25 cellular contexts compared by ENCODE assay signal in the genomic region with DNA sequence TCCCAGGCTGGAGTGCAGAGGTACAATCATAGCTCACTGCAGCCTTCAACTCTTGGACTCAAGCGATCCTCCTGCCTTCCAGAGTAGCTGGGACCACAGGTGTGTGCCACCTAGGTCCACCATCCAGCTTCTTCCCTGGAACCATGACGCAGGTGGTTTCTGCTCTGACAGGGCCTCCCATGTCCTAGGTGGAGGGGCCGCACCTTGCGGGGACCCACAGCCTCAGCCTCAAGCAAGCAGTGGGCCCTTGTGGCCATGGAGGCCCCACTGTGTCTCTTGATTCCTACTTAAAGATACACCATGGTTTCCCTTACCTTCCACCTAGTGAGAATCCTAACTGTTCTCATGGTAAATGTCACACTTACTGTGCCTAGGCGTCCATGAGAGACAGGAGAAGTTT. TPM values are rescaled to one million over a fixed set of nuclear protein-coding genes. Genes with fewer than 3 reads are reported as not detected.
DNase-seq lines count a peak whose midpoint lies in the region; ATAC-seq, FAIRE-seq and TF ChIP-seq lines count a peak whose summit lies in the region.
"Had no signal": no experiment of that assay in that cellular context is flagged by ENCODE, and none has a peak within 500 bp of the region (broad histone marks: within the 10 kb centered on the region; RNA-seq: fewer than 3 reads in every experiment).

No MANE protein-coding gene starts in this region.

- H2BK12ac ChIP-seq in H1 (ENCODE audit: low read depth, low read length) (no peak overlapping the region), trophoblast cell (ENCODE audit: low read length) (peak overlapping the region; percentile 72)

- TF ChIP-seq EP300 in H1 (IDR thresholded peaks at IDR 0.05; ENCODE audit: borderline replicate concordance in 1 of 2, low read depth in 2 of 2, low read length in 2 of 2), result no peak

- no peaks in the 10 kb centered on the region for H3K9me3 ChIP-seq in H1 (ENCODE audit: insufficient read depth in 2 of 2, low read depth in 1 of 2, low read length in 1 of 2)
- H3K9me3 ChIP-seq in kidney (ENCODE audit: control insufficient read depth in 1 of 2, low read length in 2 of 2), result no peaks in the 10 kb centered on the region
- H3K9me3 ChIP-seq in trophoblast cell (ENCODE audit: insufficient read depth, low read depth, low read length), result peaks cover 1% of the 10 kb centered on the region
- no peaks in the 10 kb centered on the region for H3K9me3 ChIP-seq in spleen
- H3K9me3 ChIP-seq in PC-3 (ENCODE audit: low read length), result no peaks in the 10 kb centered on the region
- H3K9me3 ChIP-seq: BE2C, BLaER1, Caco-2 had no signal

- no peaks in the 10 kb centered on the region for H4K20me1 ChIP-seq in H1 (replicated peaks in 1 of 2; ENCODE audit: control insufficient read depth in 1 of 2, insufficient read depth in 2 of 2, low read length in 2 of 2)
- no peaks in the 10 kb centered on the region for H4K20me1 ChIP-seq in PC-3 (ENCODE audit: low read length)
- H4K20me1 ChIP-seq: BLaER1 had no signal

- no TSS peak for BruUV-seq in PC-3 (replicated peaks; lab: Mats Ljungman, UMichigan)

- no peak for TF ChIP-seq CTCF in H1 (IDR thresholded peaks at IDR 0.05; ENCODE audit: control extremely low read depth in 1 of 3, insufficient read depth in 1 of 3, low read depth in 1 of 3, low read length in 3 of 3)
- no peak for TF ChIP-seq CTCF in kidney (IDR thresholded peaks at IDR 0.05; ENCODE audit: borderline replicate concordance, extremely low read depth, insufficient read depth)
- TF ChIP-seq CTCF in spleen (IDR thresholded peaks at IDR 0.05 in 8 of 11, conservative IDR thresholded peaks at IDR 0.05 in 3 of 11), result no peak
- TF ChIP-seq CTCF in PC-3 (conservative IDR thresholded peaks at IDR 0.05; ENCODE audit: low read depth, low read length), result no peak

- no peaks in the 10 kb centered on the region for H3K79me1 ChIP-seq in H1 (ENCODE audit: low read depth, low read length)
- H3K79me1 ChIP-seq in trophoblast cell (ENCODE audit: low read length), result peaks cover 31% of the 10 kb centered on the region

- H2BK15ac ChIP-seq in H1 (ENCODE audit: low read length), result 0 out of 2 replicates have a peak overlapping the region, but pooled peaks have one; percentile 2

- H3K9me2 ChIP-seq in PC-3 (replicated peaks; ENCODE audit: low read length), result no peaks in the 10 kb centered on the region

- H4K91ac ChIP-seq in H1 (replicated peaks; ENCODE audit: insufficient read length, low read length) (no peak overlapping the region), trophoblast cell (ENCODE audit: low read depth, low read length) (peak overlapping the region; percentile 76)

- H4K8ac ChIP-seq in H1 (ENCODE audit: extremely low read depth, insufficient read depth, low read length), result no peak overlapping the region
- no peak overlapping the region for H4K8ac ChIP-seq in trophoblast cell (ENCODE audit: low read depth, low read length)

- H3K79me2 ChIP-seq in H1 (ENCODE audit: control insufficient read depth in 1 of 2, insufficient read depth in 2 of 2, low read length in 2 of 2) (no peaks in the 10 kb centered on the region), trophoblast cell (ENCODE audit: control insufficient read depth, insufficient read depth, low read length, poor library complexity) (peaks cover 2% of the 10 kb centered on the region), PC-3 (ENCODE audit: low read length) (no peaks in the 10 kb centered on the region)

- H3K36me3 ChIP-seq in H1 (ENCODE audit: control insufficient read depth in 2 of 4, insufficient read depth in 4 of 4, low read length in 3 of 4), result no peaks in the 10 kb centered on the region
- H3K36me3 ChIP-seq in kidney (ENCODE audit: control insufficient read depth in 1 of 2, insufficient read depth in 2 of 2, low read length in 2 of 2), result no peaks in the 10 kb centered on the region
- peaks cover 0 to 3% of the 10 kb centered on the region in 2 experiments for H3K36me3 ChIP-seq in trophoblast cell (ENCODE audit: control insufficient read depth in 1 of 2, insufficient read depth in 2 of 2, low read length in 2 of 2)
- no peaks in the 10 kb centered on the region for H3K36me3 ChIP-seq in spleen
- no peaks in the 10 kb centered on the region for H3K36me3 ChIP-seq in PC-3 (ENCODE audit: low read depth, low read length)
- H3K36me3 ChIP-seq: BE2C, BLaER1 had no signal

- POLR2A ChIA-PET in H1 (lab: Charles Lee; ENCODE audit: partially characterized antibody) (interaction anchor here (1.9 kb wide), 1 partner anchor 12 kb away, joined by 6 read pairs; no protein-coding TSS in a partner anchor), PC-3 (lab: Charles Lee; ENCODE audit: unreplicated experiment) (no interaction called here)

- no peak overlapping the region for H3K23ac ChIP-seq in H1 (ENCODE audit: insufficient read length)
- no peak overlapping the region for H3K23ac ChIP-seq in trophoblast cell (ENCODE audit: low read length)

- H3K18ac ChIP-seq in H1 (ENCODE audit: extremely low read depth, low read length) (no peak overlapping the region), trophoblast cell (ENCODE audit: low read length) (peak overlapping the region; percentile 22)

- TF ChIP-seq POLR2A in H1 (IDR thresholded peaks at IDR 0.05; ENCODE audit: control extremely low read depth in 1 of 2, low read depth in 2 of 2, low read length in 2 of 2) (no peak), spleen (IDR thresholded peaks at IDR 0.05) (no peak)

- no peak for TF ChIP-seq RAD21 in H1 (IDR thresholded peaks at IDR 0.05 in 1 of 2, conservative IDR thresholded peaks at IDR 0.05 in 1 of 2; ENCODE audit: low read depth in 2 of 2, low read length in 2 of 2)

- H3K9ac ChIP-seq in H1 (replicated peaks in 1 of 4; ENCODE audit: extremely low read depth in 1 of 4, low read depth in 3 of 4, low read length in 3 of 4) (no peak overlapping the region), kidney (ENCODE audit: low read length in 2 of 2) (no peak overlapping the region), trophoblast cell (ENCODE audit: low read length) (no peak overlapping the region), PC-3 (ENCODE audit: low read length) (no peak overlapping the region)
- H3K9ac ChIP-seq: BLaER1 had no signal

- H2AK5ac ChIP-seq in H1 (ENCODE audit: low read depth, low read length), result no peak overlapping the region
- peak overlapping the region; percentile 98 for H2AK5ac ChIP-seq in trophoblast cell (ENCODE audit: low read length)

- H3K4me3 ChIP-seq in H1 (ENCODE audit: extremely low read depth in 1 of 4, insufficient read depth in 2 of 4, low read depth in 3 of 4, low read length in 4 of 4), result no peak overlapping the region
- no peak overlapping the region for H3K4me3 ChIP-seq in kidney (ENCODE audit: low read length in 2 of 2)
- no peak overlapping the region for H3K4me3 ChIP-seq in trophoblast cell (ENCODE audit: low read depth, low read length)
- no peak overlapping the region for H3K4me3 ChIP-seq in spleen
- H3K4me3 ChIP-seq in PC-3 (ENCODE audit: low read length), result no peak overlapping the region
- H3K4me3 ChIP-seq: BLaER1 had no signal

- no peak overlapping the region for H4K12ac ChIP-seq in trophoblast cell (ENCODE audit: low read depth, low read length)

- H2BK5ac ChIP-seq in H1 (ENCODE audit: low read depth, low read length) (no peak overlapping the region), trophoblast cell (ENCODE audit: low read depth, low read length, poor library complexity) (peak overlapping the region; percentile 63)

- CTCF ChIA-PET in H1 (lab: Charles Lee; ENCODE audit: partially characterized antibody), result interaction anchor here (1.2 to 1.3 kb wide), 2 partner anchors 13 to 107 kb away, joined by 3 to 4 read pairs; no protein-coding TSS in a partner anchor
- CTCF ChIA-PET in PC-3 (lab: Charles Lee), result no interaction called here

- H3K4ac ChIP-seq in H1 (replicated peaks; ENCODE audit: insufficient read length, low read depth, low read length), result no peak overlapping the region
- H3K4ac ChIP-seq in trophoblast cell (ENCODE audit: low read depth, low read length), result peak overlapping the region; percentile 40

- H3K4me2 ChIP-seq in H1 (ENCODE audit: insufficient read depth in 1 of 2, low read depth in 2 of 2, low read length in 2 of 2) (no peak overlapping the region), trophoblast cell (ENCODE audit: low read length) (no peak overlapping the region), PC-3 (ENCODE audit: low read length) (no peak overlapping the region)
- H3K4me2 ChIP-seq: BLaER1 had no signal

- H4K5ac ChIP-seq in H1 (ENCODE audit: insufficient read length, low read depth, low read length), result no peak overlapping the region

- peaks cover 2% of the 10 kb centered on the region; the same call in 1 of the 2 replicates for H3K23me2 ChIP-seq in H1 (ENCODE audit: low read depth, low read length)

- DNase-seq in H1 (ENCODE audit: low read depth in 1 of 2, low spot score in 2 of 2), result no peak
- peak; percentile 46 for DNase-seq in kidney
- DNase-seq in trophoblast cell, result no peak
- DNase-seq in spleen, result peak; percentile 21
- DNase-seq in PC-3, result no peak
- DNase-seq in Kasumi-1 (lab: John Stamatoyannopoulos, UW), result no peak
- no peak for DNase-seq in COLO668 (lab: John Stamatoyannopoulos, UW; ENCODE audit: unreplicated experiment)
- DNase-seq: ACHN; BE2C; C1 segment of cervical spinal cord; Calu3; CD4-positive, alpha-beta memory T cell; CD4-positive, CD25-positive, alpha-beta regulatory T cell; CD8-positive, alpha-beta memory T cell; DMS79 treated with DMSO at 0.1 percent for 48 hours; GF-D8 had no signal

- WGBS in H1 (ENCODE audit: extremely low coverage in 1 of 2, insufficient coverage in 1 of 2, insufficient read length in 1 of 2, insufficient replicate concordance in 2 of 2, low coverage in 1 of 2, low lambda C conversion rate in 2 of 2, missing lambda C conversion rate in 1 of 2), 2 experiments, result 89% methylated on average over 5 of the region's 5 CpGs; no CpG with 5 or more reads in 1 of the 2 experiments
- no CpG with 5 or more reads among the region's 5 CpGs for WGBS in trophoblast cell (ENCODE audit: extremely low coverage, insufficient coverage, insufficient read length)
- WGBS in spleen, 5 donors, result 67 to 87% (median 83%) methylated on average over 5 of the region's 5 CpGs

- H3K56ac ChIP-seq in H1 (replicated peaks; ENCODE audit: insufficient read length, low read depth, low read length), result no peak overlapping the region

- H2BK20ac ChIP-seq in H1 (ENCODE audit: low read length), result 0 out of 2 replicates have a peak overlapping the region, but pooled peaks have one; percentile 64

- ATAC-seq in PC-3 (no peak), GM18907 (IDR thresholded peaks at IDR 0.05; ENCODE audit: unreplicated experiment) (no peak)

- peaks cover 0 to 15% (median 2%) of the 10 kb centered on the region in 4 experiments; a peak in 3 of 7 replicates for H3K4me1 ChIP-seq in H1 (replicated peaks in 1 of 4; ENCODE audit: control insufficient read depth in 3 of 4, insufficient read depth in 4 of 4, low read length in 3 of 4)
- no peaks in the 10 kb centered on the region for H3K4me1 ChIP-seq in kidney (ENCODE audit: control insufficient read depth in 1 of 2, insufficient read depth in 1 of 2, low read depth in 1 of 2, low read length in 2 of 2)
- peaks cover 19 to 32% of the 10 kb centered on the region in 2 experiments for H3K4me1 ChIP-seq in trophoblast cell (ENCODE audit: control insufficient read depth in 1 of 2, insufficient read depth in 2 of 2, low read length in 2 of 2)
- H3K4me1 ChIP-seq in spleen, result no peaks in the 10 kb centered on the region
- peaks cover 5% of the 10 kb centered on the region; the same call in 1 of the 2 replicates for H3K4me1 ChIP-seq in PC-3 (ENCODE audit: insufficient read depth, low read length)
- H3K4me1 ChIP-seq: BE2C, BLaER1 had no signal

- intact Hi-C loops in kidney (cut with DNase I) (no loop called here), spleen (cut with DNase I; ENCODE audit: low total_unique reads) (no loop called here), PC-3 (cut with micrococcal nuclease) (no loop called here)

- H3K27ac ChIP-seq in H1 (ENCODE audit: low read depth, low read length), result no peak overlapping the region
- no peak overlapping the region for H3K27ac ChIP-seq in kidney (ENCODE audit: low read depth in 2 of 2, low read length in 2 of 2)
- H3K27ac ChIP-seq in trophoblast cell (ENCODE audit: low read depth, low read length), result no peak overlapping the region
- H3K27ac ChIP-seq in spleen, result no peak overlapping the region
- no peak overlapping the region for H3K27ac ChIP-seq in PC-3 (ENCODE audit: low read length)
- H3K27ac ChIP-seq: BLaER1 had no signal

- H2BK120ac ChIP-seq in H1 (replicated peaks; ENCODE audit: low read depth, low read length), result no peak overlapping the region
- H2BK120ac ChIP-seq in trophoblast cell (ENCODE audit: insufficient read depth, low read length, poor library complexity), result peak overlapping the region; percentile 85

- H2AFZ ChIP-seq in H1 (ENCODE audit: low read length) (no peak overlapping the region), trophoblast cell (ENCODE audit: insufficient read depth, low read length, poor library complexity) (no peak overlapping the region), PC-3 (ENCODE audit: low read length) (no peak overlapping the region)

- FAIRE-seq in H1 (lab: Jason Lieb, UNC) (no peak), kidney (lab: Jason Lieb, UNC) (no peak)
- FAIRE-seq: A204.1, D721Med, G401.6, GM12891 had no signal

- H3K14ac ChIP-seq in H1 (ENCODE audit: insufficient read length) (no peak overlapping the region), trophoblast cell (ENCODE audit: low read length) (peak overlapping the region; percentile 83)

- H3K27me3 ChIP-seq in H1 (replicated peaks in 1 of 4; ENCODE audit: control insufficient read depth in 3 of 4, extremely low read depth in 1 of 4, insufficient read depth in 3 of 4, low read length in 3 of 4) (no peaks in the 10 kb centered on the region; a peak in 1 of 7 replicates), trophoblast cell (ENCODE audit: insufficient read depth, low read length) (no peaks in the 10 kb centered on the region), spleen (replicated peaks in 1 of 7) (peaks cover 0 to 14% (median 0%) of the 10 kb centered on the region in 7 donors), PC-3 (ENCODE audit: low read length) (no peaks in the 10 kb centered on the region)
- H3K27me3 ChIP-seq: BE2C, BLaER1 had no signal

- no peaks in the 10 kb centered on the region for H3F3A ChIP-seq in PC-3 (ENCODE audit: low read length, unreplicated experiment)

RNA-seq across cellular contexts. Expression of gene GPR78, which starts 6.9 kb away (rescaled TPM):
- 3.0 and 3.3 TPM in 2 replicates for total RNA-seq in H1 (2021; fragmentation: NEBNext Ultra II Directional; extraction: Animal tissue kit (Norgen Biotek cat#: 25700))
- polyA plus RNA-seq in H1 (2011; rRNA removed) (1.0 and 2.2 TPM in 2 replicates), kidney (ENCODE audit: insufficient read depth, low read depth, low replicate concordance) (not detected), spleen (under 1 TPM in 1 of 3 donors, not detected in 2; 0.09 TPM)
- polyA plus RNA-seq in H1 (2011; cell fraction: cytosol; rRNA removed), result 1.6 TPM
- polyA plus RNA-seq in H1 (2011; cell fraction: nucleus; rRNA removed), result 10.5 TPM
- polyA plus RNA-seq in H1 (2012, experiment 1 of 2), result 1.7 to 2.0 TPM (median 1.9 TPM) in 4 replicates
- polyA plus RNA-seq in H1 (2012, experiment 2 of 2), result 0.84 TPM
- polyA plus RNA-seq in H1 (2013, experiment 1 of 2), result 0.75 TPM
- polyA plus RNA-seq in H1 (2013, experiment 2 of 2), result 0.68 TPM
- 1.8 and 3.0 TPM in 2 replicates for polyA minus RNA-seq in H1 (2011; rRNA and poly(A)+ RNA removed)
- polyA minus RNA-seq in H1 (2011; cell fraction: cytosol; rRNA and poly(A)+ RNA removed), result 0.59 TPM
- 8.6 TPM for polyA minus RNA-seq in H1 (2011; cell fraction: nucleus; rRNA and poly(A)+ RNA removed)
- total RNA-seq in kidney (not detected), spleen (1 to 10 TPM in 1 of 7 donors, under 1 TPM in 3, not detected in 3; 0.07 to 1.5 (median 0.14) TPM), PC-3 (2014; rRNA removed) (2.0 and 2.4 TPM in 2 replicates)
- 13.9 and 15.5 TPM in 2 replicates for polyA plus RNA-seq in trophoblast cell (2013)
- total RNA-seq: A673; Calu3; CD4-positive, alpha-beta memory T cell; CD4-positive, CD25-positive, alpha-beta regulatory T cell; CD8-positive, alpha-beta memory T cell had no signal
- polyA plus RNA-seq: CD14-positive monocyte; CD4-positive, alpha-beta memory T cell; CD4-positive, CD25-positive, alpha-beta regulatory T cell; CD8-positive, alpha-beta memory T cell had no signal

RNA-seq across cellular contexts. Expression of gene CPZ, which starts 19.3 kb away (rescaled TPM):
- 28.8 and 31.5 TPM in 2 replicates for total RNA-seq in H1 (2021; fragmentation: NEBNext Ultra II Directional; extraction: Animal tissue kit (Norgen Biotek cat#: 25700))
- polyA plus RNA-seq in H1 (2011; rRNA removed), result 40.7 and 67.4 TPM in 2 replicates
- polyA plus RNA-seq in H1 (2011; cell fraction: cytosol; rRNA removed), result 38.3 TPM
- 98.5 TPM for polyA plus RNA-seq in H1 (2011; cell fraction: nucleus; rRNA removed)
- 29.4 to 44.2 TPM (median 42.1 TPM) in 4 replicates for polyA plus RNA-seq in H1 (2012, experiment 1 of 2)
- polyA plus RNA-seq in H1 (2012, experiment 2 of 2), result 35.2 TPM
- polyA plus RNA-seq in H1 (2013, experiment 1 of 2), result 26.2 TPM
- polyA plus RNA-seq in H1 (2013, experiment 2 of 2), result 24.4 TPM
- 12.0 and 13.2 TPM in 2 replicates for polyA minus RNA-seq in H1 (2011; rRNA and poly(A)+ RNA removed)
- polyA minus RNA-seq in H1 (2011; cell fraction: cytosol; rRNA and poly(A)+ RNA removed), result 20.3 TPM
- 32.0 TPM for polyA minus RNA-seq in H1 (2011; cell fraction: nucleus; rRNA and poly(A)+ RNA removed)
- total RNA-seq in kidney, result 2.6 TPM
- 1.2 TPM for polyA plus RNA-seq in kidney (ENCODE audit: insufficient read depth, low read depth, low replicate concordance)
- polyA plus RNA-seq in trophoblast cell (2013), result 41.6 and 41.8 TPM in 2 replicates
- 1 to 10 TPM in 3 of 7 donors, under 1 TPM in 3, not detected in 1; 0.57 to 8.5 (median 1.2) TPM for total RNA-seq in spleen
- polyA plus RNA-seq in spleen, result under 1 TPM; 0.11 to 0.96 (median 0.73) TPM
- total RNA-seq in PC-3 (2014; rRNA removed), result 21.7 and 27.9 TPM in 2 replicates
- total RNA-seq: Calu3; CD4-positive, alpha-beta memory T cell; CD4-positive, CD25-positive, alpha-beta regulatory T cell; CD8-positive, alpha-beta memory T cell had no signal
- polyA plus RNA-seq: CD14-positive monocyte; CD4-positive, alpha-beta memory T cell; CD4-positive, CD25-positive, alpha-beta regulatory T cell; CD8-positive, alpha-beta memory T cell had no signal

Comparison
In these comparisons a context has a peak if more than half of its experiments do, and no peak if none do; other contexts are left out.
1. DNase-seq: peak in kidney (single experiment) and spleen (single experiment); none in H1 (0 of 2), trophoblast cell (0 of 2), PC-3 (single experiment), Kasumi-1 (0 of 2) and COLO668 (single experiment).